ENCODE assay signal across 21 cellular contexts in genomic region chr12:49026101-49026500, GRCh38. TPM values are rescaled to one million over a fixed set of nuclear protein-coding genes. Genes with fewer than 3 reads are reported as not detected.
"Had no signal": no experiment of that assay in that cellular context is flagged by ENCODE, and none has a peak within 500 bp of the region (broad histone marks: within the 10 kb centered on the region; RNA-seq: fewer than 3 reads in every experiment).

No MANE protein-coding gene starts in this region.

- H3K27me3 ChIP-seq: ascending aorta, gastrocnemius medialis, heart left ventricle, neural progenitor cell, ovary, stomach, upper lobe of right lung had no signal

- H3K4me3 Mint-ChIP-seq: activated naive CD4-positive, alpha-beta T cell treated with anti-CD3 and anti-CD28 coated beads, Interleukin-2, amount 50 U/mL, for 24 hours; activated T-cell treated with anti-CD3 and anti-CD28 coated beads, Interleukin-2, amount 50 U/mL, for 4 hours; neural progenitor cell had no signal

- H3K36me3 ChIP-seq: ovary had no signal

- ATAC-seq: activated CD4-positive, CD25-positive, alpha-beta regulatory T cell treated with anti-CD3 and anti-CD28 coated beads, Interleukin-2, amount 50 U/mL, for 24 hours; activated T-cell treated with anti-CD3 and anti-CD28 coated beads, Interleukin-2, amount 50 U/mL, for 4 hours; esophagus mucosa; gastrocnemius medialis; psoas muscle; right cardiac atrium; upper lobe of right lung had no signal

- H3K9me3 ChIP-seq: ascending aorta, gastrocnemius medialis, heart left ventricle, left ventricle myocardium inferior, ovary, psoas muscle, stomach, upper lobe of right lung had no signal

- H3K4me3 ChIP-seq: ascending aorta, gastrocnemius medialis, heart left ventricle, left ventricle myocardium inferior, neural progenitor cell, ovary, psoas muscle, skin epidermis, stomach, upper lobe of right lung had no signal

- H3K27me3 Mint-ChIP-seq: activated naive CD4-positive, alpha-beta T cell treated with anti-CD3 and anti-CD28 coated beads, Interleukin-2, amount 50 U/mL, for 24 hours had no signal

- H3K27ac Mint-ChIP-seq: activated naive CD4-positive, alpha-beta T cell treated with anti-CD3 and anti-CD28 coated beads, Interleukin-2, amount 50 U/mL, for 24 hours; neural progenitor cell had no signal

- H3K4me2 ChIP-seq: neural progenitor cell had no signal

- H3K9ac ChIP-seq: neural progenitor cell had no signal

- H3K9me3 Mint-ChIP-seq: activated naive CD4-positive, alpha-beta T cell treated with anti-CD3 and anti-CD28 coated beads, Interleukin-2, amount 50 U/mL, for 24 hours; activated T-cell treated with anti-CD3 and anti-CD28 coated beads, Interleukin-2, amount 50 U/mL, for 4 hours; neural progenitor cell had no signal

- H2AFZ ChIP-seq: neural progenitor cell had no signal

- H3K4me1 Mint-ChIP-seq: activated naive CD4-positive, alpha-beta T cell treated with anti-CD3 and anti-CD28 coated beads, Interleukin-2, amount 50 U/mL, for 24 hours; neural progenitor cell had no signal

- H3K4me1 ChIP-seq: ascending aorta, gastrocnemius medialis, heart left ventricle, left ventricle myocardium inferior, neural progenitor cell, psoas muscle, stomach, upper lobe of right lung had no signal

- DNase-seq: activated gamma-delta T cell; activated T-cell treated with anti-CD3 and anti-CD28 coated beads, Interleukin-2, amount 50 U/mL, for 4 hours; cortex of kidney; gastrocnemius medialis; kidney glomerular epithelial cell; left ventricle myocardium inferior; right cardiac atrium; stomach; upper lobe of right lung had no signal

- H3K27ac ChIP-seq: ascending aorta, gastrocnemius medialis, heart left ventricle, left ventricle myocardium inferior, neural progenitor cell, ovary, psoas muscle, skin epidermis, stomach, upper lobe of right lung had no signal

RNA-seq across cellular contexts. Expression of gene DDN, which starts 26.9 kb away (rescaled TPM):
- total RNA-seq: ascending aorta, upper lobe of right lung had no signal

RNA-seq across cellular contexts. Expression of gene RHEBL1, which starts 43.7 kb away (rescaled TPM):
- total RNA-seq: ascending aorta, left ventricle myocardium inferior, stomach had no signal

RNA-seq across cellular contexts. Expression of gene WNT1, which starts 48.0 kb away (rescaled TPM):
- total RNA-seq: activated T-cell treated with anti-CD3 and anti-CD28 coated beads, Interleukin-2, amount 50 U/mL, for 4 hours; ascending aorta; esophagus mucosa; gastrocnemius medialis; left ventricle myocardium inferior; ovary; psoas muscle; right cardiac atrium; stomach; T-helper 1 cell treated with Interleukin-12 subunit alpha and Interleukin-12 subunit beta and Interleukin-4 antibody, amounts not matched to agents 30 ng/mL and 1 ng/mL, for 36 hours; temporal lobe; upper lobe of right lung had no signal
- polyA plus RNA-seq: adipose tissue, heart left ventricle, ovary, psoas muscle, right cardiac atrium, stomach had no signal
